8 cellular contexts compared by ENCODE assay signal in the genomic region with DNA sequence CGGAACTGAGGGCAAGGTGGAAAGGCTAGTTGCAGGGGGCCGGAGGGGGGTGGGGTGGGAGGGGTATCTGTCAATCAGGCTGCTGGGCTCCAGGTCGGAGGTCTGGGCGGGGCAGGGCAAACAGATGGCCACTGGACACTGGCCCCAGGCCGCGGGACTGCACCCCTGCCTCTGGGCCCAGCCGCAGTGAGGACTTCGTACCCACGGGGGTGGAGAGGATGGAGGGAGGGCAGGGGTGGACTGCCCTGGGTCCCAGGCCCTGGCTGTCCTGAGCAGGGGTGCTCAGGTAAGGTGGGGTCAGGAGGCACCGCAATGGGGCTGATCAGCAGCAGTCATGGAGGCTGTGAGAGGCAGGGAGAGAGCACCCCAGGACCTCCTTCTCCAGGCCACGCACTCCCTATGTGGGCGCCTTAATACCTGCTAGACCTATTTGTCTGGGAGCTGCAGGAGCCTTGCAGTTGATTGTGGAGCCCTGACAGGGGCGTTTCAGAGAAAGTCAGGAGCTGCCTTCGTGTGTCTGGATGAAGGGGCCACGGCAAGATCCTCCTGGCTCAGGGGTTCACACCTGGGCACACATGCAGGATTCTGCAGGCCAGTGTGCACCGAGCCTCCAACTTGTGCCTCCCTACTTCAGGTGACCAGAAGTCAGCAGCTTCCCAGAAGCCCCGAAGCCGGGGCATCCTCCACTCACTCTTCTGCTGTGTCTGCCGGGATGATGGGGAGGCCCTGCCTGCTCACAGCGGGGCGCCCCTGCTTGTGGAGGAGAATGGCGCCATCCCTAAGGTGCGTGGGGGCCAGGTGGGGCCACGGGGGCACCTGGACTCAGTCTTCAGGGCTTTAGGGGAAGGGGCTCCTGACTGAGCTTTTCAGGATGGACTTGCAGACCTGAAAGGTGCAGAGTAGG. TPM values are rescaled to one million over a fixed set of nuclear protein-coding genes. Genes with fewer than 3 reads are reported as not detected.
A peak's percentile ranks its signal among the peaks of the same experiment; 100 is the strongest.
DNase-seq lines count a peak whose midpoint lies in the region; TF ChIP-seq lines count a peak whose summit lies in the region.

No MANE protein-coding gene starts in this region.

- H3K27ac ChIP-seq in OCI-LY7 (ENCODE audit: low read depth, low read length, poor library complexity, severe bottlenecking) (peak overlapping the region; percentile 78), endodermal cell (ENCODE audit: low read depth, low read length) (no peak overlapping the region)

- no peaks in the 10 kb centered on the region for H3K9me2 ChIP-seq in OCI-LY7 (ENCODE audit: insufficient read depth, low read length)

- POLR2A ChIA-PET in OCI-LY7 (lab: Charles Lee): interaction anchor here (1.1 to 1.8 kb wide), 4 partner anchors 107 to 129 kb away, joined by 3 to 8 read pairs (median 4); no protein-coding TSS in a partner anchor

- BruUV-seq in OCI-LY7 (replicated peaks; lab: Mats Ljungman, UMichigan): no TSS peak

- H2AFZ ChIP-seq in OCI-LY7 (ENCODE audit: low read length): no peak overlapping the region

- intact Hi-C loops in CD14-positive monocyte (cut with micrococcal nuclease): loop anchor here (10.0 kb wide), 2 partner anchors 164 to 274 kb away; partner anchors contain the start of genes CNOT9 (in 1 of the 2), RNF25 (in 1 of the 2), STK36 (in 1 of the 2) and USP37 (in 1 of the 2)
- intact Hi-C loops in OCI-LY7 (cut with micrococcal nuclease; ENCODE audit: unreplicated experiment): no loop called here

- peaks cover 66% of the 10 kb centered on the region for H3K4me1 ChIP-seq in OCI-LY7 (ENCODE audit: insufficient read depth, low read length, poor library complexity, severe bottlenecking)
- peaks cover 4% of the 10 kb centered on the region for H3K4me1 ChIP-seq in endodermal cell (ENCODE audit: control insufficient read depth, insufficient read depth, low read length)

- no peaks in the 10 kb centered on the region for H4K20me1 ChIP-seq in OCI-LY7 (ENCODE audit: insufficient read depth, low read length)

- peak overlapping the region; percentile 88 for H3K4me3 ChIP-seq in OCI-LY7 (ENCODE audit: low read depth, low read length, poor library complexity, severe bottlenecking)
- peak overlapping the region; percentile 77 for H3K4me3 ChIP-seq in endodermal cell (ENCODE audit: low read length)

- peak overlapping the region; percentile 73 for H3K4me2 ChIP-seq in OCI-LY7 (ENCODE audit: low read length)

- H3K4me3 Mint-ChIP-seq in CD14-positive monocyte: peak overlapping the region; percentile 93 to 98
- H3K4me3 Mint-ChIP-seq in endodermal cell: peak overlapping the region; percentile 88
- H3K4me3 Mint-ChIP-seq in nephron: peak overlapping the region; percentile 80 to 95 (median 94)

- 62 to 75% methylated on average over 6 to 22 of the region's 24 CpGs for WGBS in endodermal cell (ENCODE audit: insufficient coverage in 1 of 2, insufficient read length in 1 of 2), 2 experiments

- H3K36me3 ChIP-seq in OCI-LY7 (ENCODE audit: insufficient read depth, low read length) (peaks cover 42% of the 10 kb centered on the region), endodermal cell (ENCODE audit: control insufficient read depth, insufficient read depth, low read length) (peaks cover 33% of the 10 kb centered on the region)

- no peaks in the 10 kb centered on the region for H3K27me3 ChIP-seq in endodermal cell (ENCODE audit: control insufficient read depth, insufficient read depth, low read length, poor library complexity, severe bottlenecking)

- peaks cover 19% of the 10 kb centered on the region for H3K79me2 ChIP-seq in OCI-LY7 (ENCODE audit: insufficient read depth, low read depth, low read length)

- DNase-seq in CD14-positive monocyte (ENCODE audit: low spot score): no peak
- no peak for DNase-seq in OCI-LY7 (ENCODE audit: low spot score)
- DNase-seq in endodermal cell: peak; percentile 77
- no peak for DNase-seq in NCI-H1694 treated with DMSO at 0.1 percent for 48 hours (lab: John Stamatoyannopoulos, UW)
- DNase-seq in NCI-H774 (lab: John Stamatoyannopoulos, UW): no peak
- DNase-seq in AG08395 (ENCODE audit: low spot score): no peak
- no peak for DNase-seq in NOMO-1 treated with DMSO at 0.1 percent for 48 hours (lab: John Stamatoyannopoulos, UW; ENCODE audit: unreplicated experiment)

- H3K36me3 Mint-ChIP-seq in CD14-positive monocyte (peaks cover 29 to 38% of the 10 kb centered on the region in 2 donors), endodermal cell (ENCODE audit: low read depth) (peaks cover 20% of the 10 kb centered on the region), nephron (ENCODE audit: low read depth) (peaks cover 12% of the 10 kb centered on the region)

- no peak for TF ChIP-seq CTCF in CD14-positive monocyte (IDR thresholded peaks at IDR 0.05)
- TF ChIP-seq CTCF in OCI-LY7 (conservative IDR thresholded peaks at IDR 0.05; ENCODE audit: low read length): no peak
- no peak for TF ChIP-seq CTCF in endodermal cell (conservative IDR thresholded peaks at IDR 0.05)
- no peak for TF ChIP-seq CTCF in nephron (IDR thresholded peaks at IDR 0.05; ENCODE audit: unreplicated experiment in 3 of 3)

- H3K9ac ChIP-seq in endodermal cell (ENCODE audit: extremely low read depth, low read length, poor library complexity, severe bottlenecking): no peak overlapping the region

- H3K9me3 ChIP-seq in OCI-LY7 (ENCODE audit: low read length) (no peaks in the 10 kb centered on the region), endodermal cell (ENCODE audit: control insufficient read depth, low read length) (no peaks in the 10 kb centered on the region)

- H3K27ac Mint-ChIP-seq in CD14-positive monocyte: peak overlapping the region; percentile 53 to 79 (median 69)
- H3K27ac Mint-ChIP-seq in endodermal cell: no peak overlapping the region
- peak overlapping the region in 1 of 3 experiments; percentile 19 for H3K27ac Mint-ChIP-seq in nephron

- H3K27me3 Mint-ChIP-seq in CD14-positive monocyte (ENCODE audit: low read depth in 3 of 3) (peaks cover 0 to 2% (median 0%) of the 10 kb centered on the region in 3 donors), endodermal cell (ENCODE audit: insufficient read depth) (peaks cover 16% of the 10 kb centered on the region), nephron (ENCODE audit: low read depth) (peaks cover 18% of the 10 kb centered on the region)

- H3K4me1 Mint-ChIP-seq in CD14-positive monocyte: peaks cover 65% of the 10 kb centered on the region
- peaks cover 26% of the 10 kb centered on the region for H3K4me1 Mint-ChIP-seq in endodermal cell
- H3K4me1 Mint-ChIP-seq in nephron: peaks cover 47% of the 10 kb centered on the region

- CTCF ChIA-PET in OCI-LY7 (lab: Charles Lee; ENCODE audit: unreplicated experiment): interaction anchor here (0.9 to 1.1 kb wide), 3 partner anchors 45 to 114 kb away, joined by 3 to 4 read pairs (median 3); no protein-coding TSS in a partner anchor

- H3K9me3 Mint-ChIP-seq in CD14-positive monocyte: peaks cover 0 to 4% (median 0%) of the 10 kb centered on the region in 7 donors
- H3K9me3 Mint-ChIP-seq in endodermal cell: no peaks in the 10 kb centered on the region
- no peaks in the 10 kb centered on the region for H3K9me3 Mint-ChIP-seq in nephron

RNA-seq across cellular contexts. Expression of gene CTDSP1, which starts 1.5 kb away (rescaled TPM):
- 10 to 100 TPM; 46.4 to 49.9 TPM for polyA plus RNA-seq in CD14-positive monocyte
- 74.0 and 95.3 TPM in 2 replicates for total RNA-seq in OCI-LY7 (2014; rRNA removed; shearing (Covaris generic))
- total RNA-seq in OCI-LY7 (2022): 140 and 152 TPM in 2 replicates
- 100 to 1,000 TPM in 1 of 2 donors, 10 to 100 TPM in 1; 66.8 to 123 TPM for total RNA-seq in endodermal cell
- polyA plus RNA-seq in endodermal cell (2013, experiment 1 of 2): 44.8 TPM
- polyA plus RNA-seq in endodermal cell (2013, experiment 2 of 2): 37.9 TPM

RNA-seq across cellular contexts. Expression of gene VIL1, which starts 17.7 kb away (rescaled TPM):
- not detected for polyA plus RNA-seq in CD14-positive monocyte
- total RNA-seq in OCI-LY7 (2014; rRNA removed; shearing (Covaris generic)): 0.47 TPM in 1 of 2 replicates, not detected in the other
- total RNA-seq in OCI-LY7 (2022): not detected in 2 replicates
- total RNA-seq in endodermal cell: 10 to 100 TPM; 70.2 to 83.1 TPM
- polyA plus RNA-seq in endodermal cell (2013, experiment 1 of 2): 11.8 TPM
- polyA plus RNA-seq in endodermal cell (2013, experiment 2 of 2): 12.1 TPM

RNA-seq across cellular contexts. Expression of gene SLC11A1, which starts 19.1 kb away (rescaled TPM):
- 100 to 1,000 TPM; 184 to 352 TPM for polyA plus RNA-seq in CD14-positive monocyte
- total RNA-seq in OCI-LY7 (2014; rRNA removed; shearing (Covaris generic)): 0.31 and 0.57 TPM in 2 replicates
- total RNA-seq in OCI-LY7 (2022) (0.59 and 0.78 TPM in 2 replicates), endodermal cell (under 1 TPM in 1 of 2 donors, not detected in 1; 0.09 TPM)
- polyA plus RNA-seq in endodermal cell (2013, experiment 1 of 2): 0.50 TPM
- not detected for polyA plus RNA-seq in endodermal cell (2013, experiment 2 of 2)

RNA-seq across cellular contexts. Expression of gene CATIP, which starts 44.5 kb away (rescaled TPM):
- 1 to 10 TPM; 2.9 to 5.5 TPM for polyA plus RNA-seq in CD14-positive monocyte
- total RNA-seq in OCI-LY7 (2014; rRNA removed; shearing (Covaris generic)): not detected in 2 replicates
- total RNA-seq in OCI-LY7 (2022): not detected in 2 replicates
- total RNA-seq in endodermal cell: 1 to 10 TPM in 1 of 2 donors, under 1 TPM in 1; 0.22 to 1.0 TPM
- polyA plus RNA-seq in endodermal cell (2013, experiment 1 of 2): 0.46 TPM
- polyA plus RNA-seq in endodermal cell (2013, experiment 2 of 2): 0.46 TPM

Comparison
In these comparisons a context has a peak if more than half of its experiments do, and no peak if none do; other contexts are left out.
1. RNA of gene VIL1, which starts 17.7 kb away (total RNA-seq): 70.2 to 83.1 TPM in endodermal cell; 0.47 TPM in OCI-LY7; every median in the first group is over 10 times any median in the second.
2. Peak in every context shown above with its lines, with median percentiles within 50 percentile points of each other: H3K4me3 Mint-ChIP-seq.